In the genomic region with DNA sequence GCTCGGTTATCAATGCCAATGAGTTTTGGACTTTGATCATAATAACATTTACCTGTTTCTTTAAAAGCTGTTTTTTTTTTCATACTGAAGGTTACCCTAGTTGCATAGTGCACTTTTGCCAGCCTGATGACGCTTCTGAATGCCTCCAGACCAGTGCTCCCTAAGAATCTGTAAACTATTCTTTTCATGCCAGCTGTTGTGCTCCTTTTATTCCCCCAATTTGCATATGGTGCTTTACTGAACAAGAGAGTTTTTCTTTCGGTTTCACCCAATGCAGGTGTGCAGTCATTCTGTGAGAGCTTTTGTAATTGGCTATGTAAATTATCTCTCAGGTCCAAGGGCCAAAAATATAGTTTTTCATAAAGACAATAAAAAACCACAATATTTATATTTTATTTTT, we compare ENCODE assay signal across 8 cellular contexts. TPM values are rescaled to one million over a fixed set of nuclear protein-coding genes. Genes with fewer than 3 reads are reported as not detected.
DNase-seq lines count a peak whose midpoint lies in the region; ATAC-seq lines count a peak whose summit lies in the region.

No MANE protein-coding gene starts in this region.

- H3K4me1 ChIP-seq in SJCRH30, result peaks cover 5% of the 10 kb centered on the region; the same call in 1 of the 2 replicates

- peak; percentile 90 for DNase-seq in DMS53 treated with DMSO at 0.1 percent for 48 hours (lab: John Stamatoyannopoulos, UW; ENCODE audit: unreplicated experiment)
- peak; percentile 15 for DNase-seq in astrocyte of the hippocampus (ENCODE audit: low read depth, low spot score)
- no peak for DNase-seq in nucleus accumbens (lab: John Stamatoyannopoulos, UW)
- DNase-seq in middle frontal gyrus (ENCODE audit: extremely low spot score, low spot score), result no peak
- no peak for DNase-seq in SJCRH30
- no peak for DNase-seq in activated CD4-positive, CD25-positive, alpha-beta regulatory T cell (lab: John Stamatoyannopoulos, UW)

- H3K27ac ChIP-seq in SJCRH30, result no peak overlapping the region

- H3K36me3 ChIP-seq in SJCRH30, result no peaks in the 10 kb centered on the region

- H3K4me3 ChIP-seq in SJCRH30, result no peak overlapping the region

- ATAC-seq in GM19351 (IDR thresholded peaks at IDR 0.05; ENCODE audit: unreplicated experiment) (peak; percentile 93), HG03139 (IDR thresholded peaks at IDR 0.05; ENCODE audit: unreplicated experiment) (peak; percentile 88)

- H3K27me3 ChIP-seq in SJCRH30, result no peaks in the 10 kb centered on the region

- no peaks in the 10 kb centered on the region for H3K9me3 ChIP-seq in SJCRH30 (replicated peaks)

RNA-seq across cellular contexts. Expression of gene GLCCI1, which starts 48.1 kb away (rescaled TPM):
- total RNA-seq in SJCRH30 (2014; rRNA removed; shearing (Covaris generic)), result 9.1 and 11.8 TPM in 2 replicates

Comparison
In these comparisons a context has a peak if more than half of its experiments do, and no peak if none do; other contexts are left out.
1. DNase-seq: peak in DMS53 treated with DMSO at 0.1 percent for 48 hours (single experiment) and astrocyte of the hippocampus (single experiment); none in nucleus accumbens (0 of 56), middle frontal gyrus (single experiment), SJCRH30 (0 of 2) and activated CD4-positive, CD25-positive, alpha-beta regulatory T cell (0 of 4).